In genomic region chr13:78476910-78477309, GRCh38 we compare ENCODE assay signal across 24 cellular contexts.
"Had no signal": no experiment of that assay in that cellular context is flagged by ENCODE, and none has a peak within 500 bp of the region (broad histone marks: within the 10 kb centered on the region; RNA-seq: fewer than 3 reads in every experiment).

No MANE protein-coding gene starts in this region.

- H3K4me2 ChIP-seq: hepatocyte had no signal

- H3K27ac ChIP-seq: gastroesophageal sphincter, hepatocyte, neutrophil, right lobe of liver, thoracic aorta, uterus had no signal

- ATAC-seq: activated CD8-positive, alpha-beta memory T cell treated with anti-CD3 and anti-CD28 coated beads, Interleukin-2, amount 10 ng/mL, durations not matched to agents 7 days and 5 days; activated CD8-positive, alpha-beta T cell treated with anti-CD3 and anti-CD28 coated beads, Interleukin-2, amount 10 ng/mL, durations not matched to agents 7 days and 5 days; activated naive CD8-positive, alpha-beta T cell treated with anti-CD3 and anti-CD28 coated beads, Interleukin-2, amount 50 U/mL, for 24 hours; gastroesophageal sphincter; left cardiac atrium; right lobe of liver; WTC11 had no signal

- H3K79me2 ChIP-seq: hepatocyte had no signal

- H3K27me3 ChIP-seq: gastroesophageal sphincter, hepatocyte, neutrophil, right lobe of liver, uterus had no signal

- H3K4me1 ChIP-seq: gastroesophageal sphincter, right lobe of liver, uterus had no signal

- H2AFZ ChIP-seq: hepatocyte had no signal

- H3K36me3 ChIP-seq: gastroesophageal sphincter, neutrophil, right lobe of liver, thoracic aorta, uterus had no signal

- H3K9me3 ChIP-seq: neutrophil, right lobe of liver, thoracic aorta, uterus had no signal

- DNase-seq: activated CD4-positive, alpha-beta T cell treated with anti-CD3 and anti-CD28 coated beads for 1 hour; activated CD4-positive, alpha-beta T cell treated with anti-CD3 and anti-CD28 coated beads, Interleukin-2, amount 50 U/mL, for 1 hour; activated CD8-positive, alpha-beta memory T cell treated with anti-CD3 and anti-CD28 coated beads, Interleukin-2, amount 10 ng/mL, durations not matched to agents 7 days and 5 days; activated CD8-positive, alpha-beta T cell treated with anti-CD3 and anti-CD28 coated beads, Interleukin-2, amount 10 ng/mL, durations not matched to agents 7 days and 5 days; activated naive CD8-positive, alpha-beta T cell treated with anti-CD3 and anti-CD28 coated beads, Interleukin-2, amount 50 U/mL, for 24 hours; activated T-cell treated with anti-CD3 and anti-CD28 coated beads, Interleukin-2, amount 50 U/mL, for 48 hours; amygdala; caudate nucleus; cortex of kidney; left cardiac atrium; mammary epithelial cell; naive B cell; nephron progenitor cell; right lobe of liver; stimulated activated CD4-positive, alpha-beta T cell treated with anti-CD3 and anti-CD28 coated beads, Interleukin-2, amount 100 ng/mL, for 48 hours; stimulated activated naive CD4-positive, alpha-beta T cell treated with Interleukin-2 at 50 U/mL for 16 hours; uterus had no signal

- H3K4me3 ChIP-seq: gastroesophageal sphincter, hepatocyte, right lobe of liver, thoracic aorta, uterus had no signal

- FAIRE-seq: endothelial cell of umbilical vein, keratinocyte had no signal
